ENCODE assay signal across 26 cellular contexts in genomic region chr1:97680460-97680859, GRCh38.
"Had no signal": no experiment of that assay in that cellular context is flagged by ENCODE, and none has a peak within 500 bp of the region (broad histone marks: within the 10 kb centered on the region; RNA-seq: fewer than 3 reads in every experiment).

No MANE protein-coding gene starts in this region.

- DNase-seq: activated CD4-positive, alpha-beta T cell treated with anti-CD3 and anti-CD28 coated beads, Interleukin-2, amount 10 ng/mL, durations not matched to agents 7 days and 5 days; activated CD4-positive, CD25-positive, alpha-beta regulatory T cell treated with anti-CD3 and anti-CD28 coated beads, Interleukin-2, amount 50 U/mL, for 72 hours; activated CD8-positive, alpha-beta memory T cell treated with anti-CD3 and anti-CD28 coated beads, Interleukin-2, amount 10 ng/mL, durations not matched to agents 7 days and 5 days; activated CD8-positive, alpha-beta T cell treated with anti-CD3 and anti-CD28 coated beads for 36 hours; activated T-cell treated with anti-CD3 and anti-CD28 coated beads for 4 hours; central memory CD4-positive, alpha-beta T cell; dorsolateral prefrontal cortex; effector memory CD8-positive, alpha-beta T cell; gastrocnemius medialis; hypothalamus; left cardiac atrium; mesenchymal stem cell; mucosa of descending colon; nephron progenitor cell; pancreas; psoas muscle; spleen; stimulated activated CD4-positive, alpha-beta T cell treated with anti-CD3 and anti-CD28 coated beads, Interleukin-4, amount 100 ng/mL, for 1 hour; stimulated activated naive CD4-positive, alpha-beta T cell; T-helper 17 cell; testis; upper lobe of left lung; WERI-Rb-1 had no signal

- FAIRE-seq: colon, islet of Langerhans, pancreas had no signal

- ATAC-seq: activated CD8-positive, alpha-beta memory T cell treated with anti-CD3 and anti-CD28 coated beads, Interleukin-2, amount 10 ng/mL, durations not matched to agents 7 days and 5 days; effector memory CD8-positive, alpha-beta T cell; esophagus mucosa; gastrocnemius medialis; left cardiac atrium; pancreas; psoas muscle; T-helper 17 cell had no signal
